Comparison of ENCODE assay signal across 35 cellular contexts in the genomic region with DNA sequence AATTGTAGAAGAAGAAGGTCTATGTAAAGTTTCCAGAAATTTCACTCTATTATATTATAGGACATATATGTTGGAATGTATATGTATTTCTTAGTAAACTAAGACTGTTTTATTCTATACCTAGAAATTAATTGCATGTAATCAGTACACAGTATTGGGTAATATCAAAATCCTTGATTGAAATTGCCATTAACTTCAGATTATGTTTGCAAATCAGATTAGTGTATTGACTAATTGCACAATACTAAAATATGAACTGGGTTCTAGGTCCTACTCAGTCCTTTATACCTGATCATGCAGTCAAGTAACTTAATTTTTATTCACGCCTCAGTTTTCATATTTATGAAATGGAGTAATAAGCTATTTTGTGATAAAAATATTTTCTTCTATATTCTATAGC.
DNase-seq lines count a peak whose midpoint lies in the region; ATAC-seq, FAIRE-seq and TF ChIP-seq lines count a peak whose summit lies in the region.
"Had no signal": no experiment of that assay in that cellular context is flagged by ENCODE, and none has a peak within 500 bp of the region (broad histone marks: within the 10 kb centered on the region; RNA-seq: fewer than 3 reads in every experiment).

No MANE protein-coding gene starts in this region.

- H3K4me2 ChIP-seq in HepG2 (ENCODE audit: low read depth, low read length) (no peak overlapping the region), IMR-90 (ENCODE audit: low read depth, low read length) (no peak overlapping the region), K562 (ENCODE audit: insufficient read depth, low read length) (no peak overlapping the region)
- H3K4me2 ChIP-seq: A549; BLaER1; BLaER1 treated with 17β-estradiol and CSF1 and Interleukin-3, amounts not matched to agents 10 nM and 100 nM had no signal

- H3K9ac ChIP-seq in HepG2 (ENCODE audit: insufficient read depth, low read depth, low read length) (no peak overlapping the region), IMR-90 (ENCODE audit: low read depth, low read length) (no peak overlapping the region), K562 (ENCODE audit: insufficient read depth in 1 of 2, low read depth in 2 of 2, low read length in 2 of 2) (no peak overlapping the region)
- H3K9ac ChIP-seq: BLaER1; BLaER1 treated with 17β-estradiol and CSF1 and Interleukin-3, amounts not matched to agents 10 nM and 100 nM had no signal

- H3K9me3 ChIP-seq in HepG2 (ENCODE audit: low read length) (no peaks in the 10 kb centered on the region), right lobe of liver (no peaks in the 10 kb centered on the region), IMR-90 (ENCODE audit: control insufficient read depth, insufficient read depth, low read length) (no peaks in the 10 kb centered on the region), SJCRH30 (replicated peaks) (no peaks in the 10 kb centered on the region), K562 (replicated peaks; ENCODE audit: control insufficient read depth, insufficient read depth, low read depth, low read length) (no peaks in the 10 kb centered on the region)
- H3K9me3 ChIP-seq: A549; BE2C; BLaER1; BLaER1 treated with 17β-estradiol and CSF1 and Interleukin-3, amounts not matched to agents 10 nM and 100 nM; Caco-2 had no signal

- no peak for FAIRE-seq in HepG2 (lab: Jason Lieb, UNC)
- FAIRE-seq in K562 (lab: Jason Lieb, UNC), result no peak
- FAIRE-seq: A204.1, A549, D721Med had no signal

- no peak overlapping the region for H2BK5ac ChIP-seq in IMR-90 (ENCODE audit: low read depth, low read length, poor library complexity, severe bottlenecking)

- H4K20me1 ChIP-seq in HepG2 (ENCODE audit: insufficient read depth, low read length) (no peaks in the 10 kb centered on the region), IMR-90 (ENCODE audit: insufficient read depth, low read length) (no peaks in the 10 kb centered on the region), K562 (replicated peaks; ENCODE audit: control insufficient read depth, insufficient read depth, low read length) (no peaks in the 10 kb centered on the region)
- H4K20me1 ChIP-seq: BLaER1; BLaER1 treated with 17β-estradiol and CSF1 and Interleukin-3, amounts not matched to agents 10 nM and 100 nM had no signal

- no peak overlapping the region for H3K4ac ChIP-seq in IMR-90 (ENCODE audit: low read depth, low read length)

- H3K4me3 ChIP-seq in HepG2 (replicated peaks in 1 of 3; ENCODE audit: insufficient read depth in 1 of 3, low read depth in 2 of 3, low read length in 3 of 3), result no peak overlapping the region
- H3K4me3 ChIP-seq in right lobe of liver, result no peak overlapping the region
- H3K4me3 ChIP-seq in IMR-90 (ENCODE audit: insufficient read depth, low read depth, low read length), result no peak overlapping the region
- no peak overlapping the region for H3K4me3 ChIP-seq in SJCRH30
- H3K4me3 ChIP-seq in K562, result no peak overlapping the region
- H3K4me3 ChIP-seq: A549; BLaER1; BLaER1 treated with 17β-estradiol and CSF1 and Interleukin-3, amounts not matched to agents 10 nM and 100 nM had no signal

- CTCF ChIA-PET in HepG2 (lab: Yijun Ruan, JAX; ENCODE audit: low intra/inter-chr PET ratio, low total read pairs), result no interaction called here
- CTCF ChIA-PET in IMR-90 (lab: Yijun Ruan, JAX), result no interaction called here
- CTCF ChIA-PET in K562 (lab: Yijun Ruan, JAX; ENCODE audit: low intra/inter-chr PET ratio), result no interaction called here

- H2BK15ac ChIP-seq in IMR-90 (ENCODE audit: low read depth, low read length), result no peak overlapping the region

- intact Hi-C loops in HepG2 (cut with micrococcal nuclease; ENCODE audit: unreplicated experiment) (no loop called here), right lobe of liver (cut with DNase I) (no loop called here), IMR-90 (cut with micrococcal nuclease) (no loop called here), K562 (cut with micrococcal nuclease) (no loop called here)

- H3K36me3 ChIP-seq in HepG2 (replicated peaks in 1 of 2; ENCODE audit: control insufficient read depth in 1 of 2, insufficient read depth in 2 of 2, low read length in 2 of 2) (no peaks in the 10 kb centered on the region), right lobe of liver (no peaks in the 10 kb centered on the region), IMR-90 (ENCODE audit: control insufficient read depth, insufficient read depth, low read length) (no peaks in the 10 kb centered on the region), SJCRH30 (no peaks in the 10 kb centered on the region), K562 (ENCODE audit: control insufficient read depth, insufficient read depth, low read length) (no peaks in the 10 kb centered on the region)
- H3K36me3 ChIP-seq: BE2C; BLaER1; BLaER1 treated with 17β-estradiol and CSF1 and Interleukin-3, amounts not matched to agents 10 nM and 100 nM had no signal

- DNase-seq in HepG2 (ENCODE audit: low spot score) (no peak), right lobe of liver (no peak), IMR-90 (no peak), SJCRH30 (no peak), K562 (ENCODE audit: extremely low read depth in 1 of 4, low spot score in 3 of 4) (no peak), NCI-H1694 (lab: John Stamatoyannopoulos, UW) (no peak)
- no peak for DNase-seq in activated naive CD4-positive, alpha-beta T cell treated with anti-CD3 and anti-CD28 coated beads, Interleukin-2, amount 50 U/mL, for 16 hours
- DNase-seq in activated CD4-positive, CD25-positive, alpha-beta regulatory T cell treated with anti-CD3 and anti-CD28 coated beads, Interleukin-2, amount 50 U/mL, for 72 hours, result no peak
- DNase-seq: 8988T; ACHN; AML-193; BE2C; C1 segment of cervical spinal cord; Caco-2; Calu3; CD4-positive, alpha-beta memory T cell; CD4-positive, alpha-beta T cell; CD4-positive, CD25-positive, alpha-beta regulatory T cell; CD8-positive, alpha-beta memory T cell; CD8-positive, alpha-beta T cell; COR-L47; DMS 273 treated with DMSO at 0.1 percent for 48 hours; DMS153; DMS53; DMS79; DMS79 treated with DMSO at 0.1 percent for 48 hours; DND-41; EL had no signal

- no peak overlapping the region for H2BK20ac ChIP-seq in IMR-90 (ENCODE audit: low read depth, low read length)

- H3K23ac ChIP-seq in IMR-90 (ENCODE audit: low read depth, low read length), result no peak overlapping the region

- POLR2A ChIA-PET in HepG2 (lab: Yijun Ruan, JAX) (no interaction called here), IMR-90 (lab: Charles Lee; ENCODE audit: unreplicated experiment) (no interaction called here), K562 (lab: Yijun Ruan, JAX) (no interaction called here)

- H4K5ac ChIP-seq in IMR-90 (ENCODE audit: low read depth, low read length), result no peak overlapping the region

- BruUV-seq in HepG2 (replicated peaks; lab: Mats Ljungman, UMichigan) (no TSS peak), IMR-90 (replicated peaks; lab: Mats Ljungman, UMichigan) (no TSS peak), K562 (replicated peaks; lab: Mats Ljungman, UMichigan) (no TSS peak)

- TF ChIP-seq CTCF in HepG2 (CRISPR knock-in tag; IDR thresholded peaks at IDR 0.05) (no peak), right lobe of liver (IDR thresholded peaks at IDR 0.05) (no peak), IMR-90 (conservative IDR thresholded peaks at IDR 0.05; ENCODE audit: low read depth, low read length) (no peak), K562 (IDR thresholded peaks at IDR 0.05 in 2 of 3, conservative IDR thresholded peaks at IDR 0.05 in 1 of 3; ENCODE audit: insufficient read depth in 2 of 3, low read depth in 1 of 3, low read length in 3 of 3) (no peak)

- no peak overlapping the region for H3K27ac ChIP-seq in HepG2 (ENCODE audit: extremely low read length, insufficient read depth, low read length)
- no peak overlapping the region for H3K27ac ChIP-seq in right lobe of liver
- no peak overlapping the region for H3K27ac ChIP-seq in IMR-90 (ENCODE audit: insufficient read depth, low read length)
- H3K27ac ChIP-seq in SJCRH30, result peak overlapping the region; percentile 14; the same call in 1 of the 2 replicates
- no peak overlapping the region for H3K27ac ChIP-seq in K562 (ENCODE audit: extremely low read depth, low read depth, low read length)
- H3K27ac ChIP-seq: 22Rv1; A549; BLaER1; BLaER1 treated with 17β-estradiol and CSF1 and Interleukin-3, amounts not matched to agents 10 nM and 100 nM; C4-2B had no signal

- H3K9me1 ChIP-seq in IMR-90 (ENCODE audit: insufficient read depth, low read length), result no peaks in the 10 kb centered on the region
- no peaks in the 10 kb centered on the region for H3K9me1 ChIP-seq in K562 (ENCODE audit: control insufficient read depth, insufficient read depth, low read length)

- H2AK9ac ChIP-seq in IMR-90 (replicated peaks; ENCODE audit: low read depth, low read length, poor library complexity), result no peak overlapping the region

- H2AFZ ChIP-seq in HepG2 (ENCODE audit: low read length) (no peak overlapping the region), IMR-90 (replicated peaks; ENCODE audit: low read length, poor library complexity) (no peak overlapping the region), K562 (ENCODE audit: low read depth, low read length) (no peak overlapping the region)

- no peak overlapping the region for H4K91ac ChIP-seq in IMR-90 (ENCODE audit: insufficient read depth, low read depth, low read length)

- TF ChIP-seq POLR2A in HepG2 (IDR thresholded peaks at IDR 0.05; ENCODE audit: insufficient read depth in 1 of 2, low read depth in 2 of 2, low read length in 2 of 2) (no peak), right lobe of liver (IDR thresholded peaks at IDR 0.05) (no peak), IMR-90 (IDR thresholded peaks at IDR 0.05; ENCODE audit: low read depth, low read length) (no peak), K562 (conservative IDR thresholded peaks at IDR 0.05) (no peak)

- TF ChIP-seq RAD21 in HepG2 (CRISPR knock-in tag; IDR thresholded peaks at IDR 0.05), result no peak
- TF ChIP-seq RAD21 in IMR-90 (IDR thresholded peaks at IDR 0.05; ENCODE audit: low read length), result no peak
- no peak for TF ChIP-seq RAD21 in K562 (CRISPR knock-in tag; conservative IDR thresholded peaks at IDR 0.05 in 1 of 2, IDR thresholded peaks at IDR 0.05 in 1 of 2)

- no peaks in the 10 kb centered on the region for H3K79me1 ChIP-seq in IMR-90 (ENCODE audit: low read depth in 1 of 2, low read length in 2 of 2)

- dilution Hi-C loops in IMR-90 (cut with HindIII; ENCODE audit: low sequenced_read_pairs, unreplicated experiment), result no loop called here

- no peak for TF ChIP-seq EP300 in HepG2 (IDR thresholded peaks at IDR 0.05; ENCODE audit: low read depth in 2 of 2, low read length in 2 of 2)
- no peak for TF ChIP-seq EP300 in HepG2 (CRISPR knock-in tag; IDR thresholded peaks at IDR 0.05; ENCODE audit: borderline replicate concordance)
- no peak for TF ChIP-seq EP300 in K562 (IDR thresholded peaks at IDR 0.05; ENCODE audit: low read length)

- no peaks in the 10 kb centered on the region for H3K79me2 ChIP-seq in HepG2 (ENCODE audit: insufficient read depth, low read length)
- no peaks in the 10 kb centered on the region for H3K79me2 ChIP-seq in K562 (ENCODE audit: control insufficient read depth, insufficient read depth, low read length)

- no peak overlapping the region for H3K56ac ChIP-seq in IMR-90 (ENCODE audit: extremely low read depth, insufficient read depth, low read length)

- 9% methylated on average over 1 of the region's 1 CpG for WGBS in HepG2 (ENCODE audit: low lambda C conversion rate)
- 61% methylated on average over 1 of the region's 1 CpG for WGBS in right lobe of liver (ENCODE audit: insufficient coverage, low coverage, low lambda C conversion rate, missing lambda C conversion rate)
- no CpG with 5 or more reads among the region's 1 CpG for WGBS in IMR-90 (ENCODE audit: extremely low coverage in 2 of 2, insufficient read length in 1 of 2), 2 experiments
- WGBS in K562 (ENCODE audit: insufficient coverage, low coverage, missing lambda C conversion rate), result 0% methylated on average over 1 of the region's 1 CpG

- H3K14ac ChIP-seq in IMR-90 (replicated peaks; ENCODE audit: low read depth, low read length), result no peak overlapping the region

- no peak overlapping the region for H3K18ac ChIP-seq in IMR-90 (ENCODE audit: low read depth, low read length)

- no peaks in the 10 kb centered on the region for H3K27me3 ChIP-seq in HepG2 (ENCODE audit: control insufficient read depth in 1 of 2, insufficient read depth in 2 of 2, low read length in 2 of 2)
- no peaks in the 10 kb centered on the region for H3K27me3 ChIP-seq in right lobe of liver
- no peaks in the 10 kb centered on the region for H3K27me3 ChIP-seq in IMR-90 (ENCODE audit: control insufficient read depth, insufficient read depth, low read length)
- no peaks in the 10 kb centered on the region for H3K27me3 ChIP-seq in SJCRH30
- no peaks in the 10 kb centered on the region for H3K27me3 ChIP-seq in K562 (ENCODE audit: control insufficient read depth in 2 of 2, insufficient read depth in 2 of 2, low read length in 2 of 2)
- H3K27me3 ChIP-seq: BE2C; BLaER1; BLaER1 treated with 17β-estradiol and CSF1 and Interleukin-3, amounts not matched to agents 10 nM and 100 nM had no signal

- no peak overlapping the region for H2AK5ac ChIP-seq in IMR-90 (ENCODE audit: low read depth, low read length)

- ATAC-seq in HepG2 (no peak), right lobe of liver (no peak), IMR-90 (ENCODE audit: low read depth) (no peak), K562 (no peak)
- ATAC-seq: A549; CD8-positive, alpha-beta T cell had no signal

- in situ Hi-C loops in HepG2 (cut with HindIII; ENCODE audit: extremely low pct_ligation_motif_present, low pct_unique_long_range_greater_than_20kb), result no loop called here
- in situ Hi-C loops in IMR-90 (cut with MboI; ENCODE audit: low sequenced_read_pairs), result no loop called here
- in situ Hi-C loops in K562 (cut with MboI), result no loop called here

- no peak overlapping the region for H2BK120ac ChIP-seq in IMR-90 (ENCODE audit: low read depth, low read length)

- no peaks in the 10 kb centered on the region for H3K4me1 ChIP-seq in HepG2 (ENCODE audit: insufficient read depth, low read length)
- H3K4me1 ChIP-seq in right lobe of liver, result no peaks in the 10 kb centered on the region
- no peaks in the 10 kb centered on the region for H3K4me1 ChIP-seq in IMR-90 (ENCODE audit: control insufficient read depth, insufficient read depth, low read length)
- peaks cover 27% of the 10 kb centered on the region for H3K4me1 ChIP-seq in SJCRH30
- H3K4me1 ChIP-seq in K562 (replicated peaks in 1 of 2; ENCODE audit: control insufficient read depth in 2 of 2, insufficient read depth in 2 of 2, low read length in 2 of 2), result no peaks in the 10 kb centered on the region
- H3K4me1 ChIP-seq: A549; BE2C; BLaER1; BLaER1 treated with 17β-estradiol and CSF1 and Interleukin-3, amounts not matched to agents 10 nM and 100 nM; Caco-2 had no signal

- H4K8ac ChIP-seq in IMR-90 (ENCODE audit: low read depth in 2 of 2, low read length in 2 of 2), result no peak overlapping the region
